ENCODE assay signal across 20 cellular contexts in genomic region chr13:69617587-69617986, GRCh38.
"Had no signal": no experiment of that assay in that cellular context is flagged by ENCODE, and none has a peak within 500 bp of the region (broad histone marks: within the 10 kb centered on the region; RNA-seq: fewer than 3 reads in every experiment).

No MANE protein-coding gene starts in this region.

- H3K36me3 ChIP-seq: SJSA1 had no signal

- H3K4me3 ChIP-seq: K562, SJSA1, SK-N-MC had no signal

- H3K36me3 Mint-ChIP-seq: IgD-negative memory B cell had no signal

- FAIRE-seq: K562, RCC 7860 had no signal

- H3K27me3 Mint-ChIP-seq: IgD-negative memory B cell had no signal

- H3K4me1 ChIP-seq: SJSA1 had no signal

- H3K4me3 Mint-ChIP-seq: IgD-negative memory B cell had no signal

- H3K9ac ChIP-seq: KMS-11 had no signal

- H3K4me1 Mint-ChIP-seq: IgD-negative memory B cell had no signal

- H3K27me3 ChIP-seq: SJSA1 had no signal

- H3K4me2 ChIP-seq: KMS-11 had no signal

- DNase-seq: Kasumi-1, MM.1S, NCI-H1092 treated with DMSO at 0.1 percent for 48 hours, NCI-H1436, NCI-H187, NCI-H2029, NCI-H2081 treated with DMSO at 0.1 percent for 48 hours, NCI-H345, NCI-H446 treated with DMSO at 0.1 percent for 48 hours, NCI-H510A treated with DMSO at 0.1 percent for 48 hours, NCI-H526, Right ventricle myocardium superior, RPMI8226, SIG-M5 had no signal

- H3K9me3 ChIP-seq: SJSA1 had no signal

- H3K27ac Mint-ChIP-seq: IgD-negative memory B cell had no signal

- ATAC-seq: K562 had no signal

- H3K27ac ChIP-seq: KMS-11, SJSA1, SK-N-MC had no signal
